ENCODE assay signal across 16 cellular contexts in genomic region chr16:29644973-29645698, GRCh38. TPM values are rescaled to one million over a fixed set of nuclear protein-coding genes. Genes with fewer than 3 reads are reported as not detected.
A peak's percentile ranks its signal among the peaks of the same experiment; 100 is the strongest.
DNase-seq lines count a peak whose midpoint lies in the region; ATAC-seq, FAIRE-seq and TF ChIP-seq lines count a peak whose summit lies in the region.
"Had no signal": no experiment of that assay in that cellular context is flagged by ENCODE, and none has a peak within 500 bp of the region (broad histone marks: within the 10 kb centered on the region; RNA-seq: fewer than 3 reads in every experiment).

No MANE protein-coding gene starts in this region.

- peaks cover 35% of the 10 kb centered on the region for H3K4me1 Mint-ChIP-seq in activated CD4-positive, alpha-beta T cell treated with anti-CD3 and anti-CD28 coated beads for 36 hours
- H3K4me1 Mint-ChIP-seq in activated CD8-positive, alpha-beta T cell treated with anti-CD3 and anti-CD28 coated beads for 36 hours (ENCODE audit: low read depth), result peaks cover 42% of the 10 kb centered on the region

- no peaks in the 10 kb centered on the region for H3K36me3 Mint-ChIP-seq in activated CD4-positive, alpha-beta T cell treated with anti-CD3 and anti-CD28 coated beads for 36 hours (ENCODE audit: low read depth)
- no peaks in the 10 kb centered on the region for H3K36me3 Mint-ChIP-seq in activated CD8-positive, alpha-beta T cell treated with anti-CD3 and anti-CD28 coated beads for 36 hours (ENCODE audit: low read depth)

- peak; percentile 12 for ATAC-seq in activated CD4-positive, alpha-beta T cell treated with anti-CD3 and anti-CD28 coated beads for 36 hours
- peak; percentile 39 for ATAC-seq in HG03108 (IDR thresholded peaks at IDR 0.05; ENCODE audit: unreplicated experiment)
- peak; percentile 10 for ATAC-seq in activated CD8-positive, alpha-beta T cell treated with anti-CD3 and anti-CD28 coated beads for 36 hours

- H3K27me3 ChIP-seq in osteoblast (ENCODE audit: insufficient read depth, low read length), result peaks cover under 1% of the 10 kb centered on the region
- no peaks in the 10 kb centered on the region for H3K27me3 ChIP-seq in left ventricle myocardium inferior (ENCODE audit: low read depth)
- H3K27me3 ChIP-seq: ovary had no signal

- FAIRE-seq in urothelium cell line (lab: Jason Lieb, UNC), result no peak
- FAIRE-seq: A204.1, bronchial epithelial cell, H54 had no signal

- CTCF ChIA-PET in activated CD4-positive, alpha-beta T cell treated with anti-CD3 and anti-CD28 coated beads for 36 hours (lab: Charles Lee), result interaction anchor here (0.6 to 1.1 kb wide), 2 partner anchors 72 to 315 kb away, joined by 3 read pairs; no protein-coding TSS in a partner anchor
- CTCF ChIA-PET in activated CD8-positive, alpha-beta T cell treated with anti-CD3 and anti-CD28 coated beads for 36 hours (lab: Charles Lee), result no interaction called here

- H3K4me3 ChIP-seq in osteoblast (ENCODE audit: insufficient read depth, low read length) (no peak overlapping the region), left ventricle myocardium inferior (no peak overlapping the region)
- H3K4me3 ChIP-seq: ovary had no signal

- H3K4me1 ChIP-seq in osteoblast (ENCODE audit: insufficient read depth, low read length) (no peaks in the 10 kb centered on the region), left ventricle myocardium inferior (no peaks in the 10 kb centered on the region)

- no peaks in the 10 kb centered on the region for H4K20me1 ChIP-seq in osteoblast (ENCODE audit: insufficient read depth, low read length)

- no peaks in the 10 kb centered on the region for H3K36me3 ChIP-seq in osteoblast (ENCODE audit: insufficient read depth, low read length)
- no peaks in the 10 kb centered on the region for H3K36me3 ChIP-seq in left ventricle myocardium inferior
- H3K36me3 ChIP-seq: ovary had no signal

- no peaks in the 10 kb centered on the region for H3K79me2 ChIP-seq in osteoblast (ENCODE audit: insufficient read depth, low read length)

- DNase-seq in activated CD4-positive, alpha-beta T cell treated with anti-CD3 and anti-CD28 coated beads for 36 hours, result no peak
- DNase-seq in activated CD4-positive, alpha-beta T cell treated with anti-CD3 and anti-CD28 coated beads for 48 hours, result no peak
- DNase-seq in activated CD8-positive, alpha-beta T cell treated with anti-CD3 and anti-CD28 coated beads for 36 hours, result no peak
- DNase-seq in osteoblast (ENCODE audit: insufficient read length, low spot score, missing footprints) (peak; percentile 17), left ventricle myocardium inferior (no peak), urothelium cell line (ENCODE audit: low spot score) (no peak), kidney glomerular epithelial cell (lab: John Stamatoyannopoulos, UW) (no peak)
- DNase-seq: activated CD4-positive, alpha-beta T cell treated with anti-CD3 and anti-CD28 coated beads, Interleukin-2, amount 50 U/mL, for 1 hour; Calu3; hippocampal formation; NCI-H1694; ovary had no signal

- no peak overlapping the region for H3K4me2 ChIP-seq in osteoblast (ENCODE audit: insufficient read depth, low read length)

- H3K9me3 ChIP-seq in osteoblast (ENCODE audit: low read depth, low read length), result no peaks in the 10 kb centered on the region
- no peaks in the 10 kb centered on the region for H3K9me3 ChIP-seq in left ventricle myocardium inferior (replicated peaks)
- H3K9me3 ChIP-seq: ovary had no signal

- H3K4me3 Mint-ChIP-seq in activated CD4-positive, alpha-beta T cell treated with anti-CD3 and anti-CD28 coated beads for 36 hours, result no peak overlapping the region
- H3K4me3 Mint-ChIP-seq in activated CD8-positive, alpha-beta T cell treated with anti-CD3 and anti-CD28 coated beads for 36 hours, result no peak overlapping the region

- H2AFZ ChIP-seq in osteoblast (ENCODE audit: low read length), result no peak overlapping the region

- H3K27ac Mint-ChIP-seq in activated CD4-positive, alpha-beta T cell treated with anti-CD3 and anti-CD28 coated beads for 36 hours, result no peak overlapping the region
- peak overlapping the region; percentile 67 for H3K27ac Mint-ChIP-seq in activated CD8-positive, alpha-beta T cell treated with anti-CD3 and anti-CD28 coated beads for 36 hours

- intact Hi-C loops in activated CD4-positive, alpha-beta T cell treated with anti-CD3 and anti-CD28 coated beads for 36 hours (cut with DNase I, micrococcal nuclease), result no loop called here
- intact Hi-C loops in activated CD8-positive, alpha-beta T cell treated with anti-CD3 and anti-CD28 coated beads for 36 hours (cut with micrococcal nuclease), result no loop called here
- intact Hi-C loops in left ventricle myocardium inferior (cut with micrococcal nuclease), result no loop called here

- H3K27me3 Mint-ChIP-seq in activated CD4-positive, alpha-beta T cell treated with anti-CD3 and anti-CD28 coated beads for 36 hours, result no peaks in the 10 kb centered on the region
- H3K27me3 Mint-ChIP-seq in activated CD8-positive, alpha-beta T cell treated with anti-CD3 and anti-CD28 coated beads for 36 hours, result no peaks in the 10 kb centered on the region

- TF ChIP-seq CTCF in activated CD8-positive, alpha-beta T cell treated with anti-CD3 and anti-CD28 coated beads for 36 hours (IDR thresholded peaks at IDR 0.05), result no peak
- TF ChIP-seq CTCF in osteoblast (IDR thresholded peaks at IDR 0.05; ENCODE audit: extremely low read depth, low read depth, low read length) (no peak), left ventricle myocardium inferior (IDR thresholded peaks at IDR 0.05; ENCODE audit: borderline replicate concordance) (no peak)

- POLR2A ChIA-PET in activated CD4-positive, alpha-beta T cell treated with anti-CD3 and anti-CD28 coated beads for 36 hours (lab: Charles Lee), result no interaction called here
- POLR2A ChIA-PET in activated CD8-positive, alpha-beta T cell treated with anti-CD3 and anti-CD28 coated beads for 36 hours (lab: Charles Lee), result interaction anchor here (1.0 to 1.4 kb wide), 2 partner anchors 21 to 29 kb away, joined by 3 read pairs; no protein-coding TSS in a partner anchor

- H3K9me3 Mint-ChIP-seq in activated CD4-positive, alpha-beta T cell treated with anti-CD3 and anti-CD28 coated beads for 36 hours (ENCODE audit: low read depth), result no peaks in the 10 kb centered on the region
- H3K9me3 Mint-ChIP-seq in activated CD8-positive, alpha-beta T cell treated with anti-CD3 and anti-CD28 coated beads for 36 hours, result no peaks in the 10 kb centered on the region

- no peak overlapping the region for H3K27ac ChIP-seq in osteoblast (ENCODE audit: low read depth, low read length)
- H3K27ac ChIP-seq in left ventricle myocardium inferior (replicated peaks), result no peak overlapping the region
- H3K27ac ChIP-seq: ovary had no signal

RNA-seq across cellular contexts. Expression of gene SPN, which starts 17.9 kb away (rescaled TPM):
- 100 to 1,000 TPM; 103 to 127 TPM for total RNA-seq in activated CD4-positive, alpha-beta T cell treated with anti-CD3 and anti-CD28 coated beads for 36 hours
- 100 to 1,000 TPM; 110 to 119 TPM for total RNA-seq in activated CD8-positive, alpha-beta T cell treated with anti-CD3 and anti-CD28 coated beads for 36 hours
- total RNA-seq in osteoblast, result under 0.01 TPM in 1 of 2 replicates, not detected in the other
- 1.3 TPM for total RNA-seq in left ventricle myocardium inferior
- total RNA-seq: bronchial epithelial cell, Calu3 had no signal

RNA-seq across cellular contexts. Expression of gene QPRT, which starts 33.8 kb away (rescaled TPM):
- 1 to 10 TPM; 5.7 to 6.8 TPM for total RNA-seq in activated CD4-positive, alpha-beta T cell treated with anti-CD3 and anti-CD28 coated beads for 36 hours
- total RNA-seq in activated CD8-positive, alpha-beta T cell treated with anti-CD3 and anti-CD28 coated beads for 36 hours, result 10 to 100 TPM in 1 of 2 experiments, 1 to 10 TPM in 1; 9.3 to 11.7 TPM
- total RNA-seq in osteoblast, result 18.0 and 19.5 TPM in 2 replicates
- total RNA-seq in left ventricle myocardium inferior, result 20.8 TPM

Comparison
In these comparisons a context has a peak if more than half of its experiments do, and no peak if none do; other contexts are left out.
1. RNA of gene SPN, which starts 17.9 kb away (total RNA-seq): 103 to 127 TPM in activated CD4-positive, alpha-beta T cell treated with anti-CD3 and anti-CD28 coated beads for 36 hours and 110 to 119 TPM in activated CD8-positive, alpha-beta T cell treated with anti-CD3 and anti-CD28 coated beads for 36 hours; 1.3 TPM in left ventricle myocardium inferior (single experiment) and under 0.01 TPM in osteoblast; every median in the first group is over 10 times any median in the second.
2. Peak in every context shown above with its lines, with median percentiles within 50 percentile points of each other: ATAC-seq.